Comparison of ENCODE assay signal across 8 cellular contexts in the genomic region with DNA sequence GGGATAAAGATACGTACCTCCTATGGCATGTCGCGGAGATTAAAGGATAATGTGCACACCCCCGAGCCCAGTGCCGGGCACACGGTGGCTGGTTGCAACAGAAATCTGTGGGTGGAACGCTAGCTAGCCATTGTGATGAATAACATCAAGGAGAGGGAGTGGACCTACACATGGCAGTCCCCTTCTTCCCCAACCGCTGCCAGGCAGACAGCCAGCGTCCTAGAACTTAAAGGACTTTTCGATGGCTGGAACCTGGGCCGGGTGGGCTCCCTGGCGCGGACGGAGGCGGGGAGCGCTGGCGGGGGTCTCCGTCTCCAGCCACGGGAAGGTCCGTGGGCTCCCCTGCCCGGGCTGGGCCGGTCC.
DNase-seq lines count a peak whose midpoint lies in the region; TF ChIP-seq lines count a peak whose summit lies in the region.

No MANE protein-coding gene starts in this region.

- peaks cover 37% of the 10 kb centered on the region for H3K4me1 Mint-ChIP-seq in nephron progenitor cell

- H3K4me3 ChIP-seq in endocrine pancreas (ENCODE audit: control insufficient read depth, insufficient read depth, low read length) = peak overlapping the region; percentile 31

- DNase-seq in GM03348 (ENCODE audit: low spot score) (peak; percentile 50), NCI-H146 treated with DMSO at 0.1 percent for 48 hours (lab: John Stamatoyannopoulos, UW; ENCODE audit: unreplicated experiment) (peak; percentile 48), nephron progenitor cell (no peak), HK-2 (ENCODE audit: unreplicated experiment) (no peak), GM19240 (ENCODE audit: insufficient read length, low spot score) (no peak), NCI-H2081 (lab: John Stamatoyannopoulos, UW) (no peak)
- no peak for DNase-seq in stimulated activated naive CD4-positive, alpha-beta T cell treated with Interleukin-2 at 50 U/mL for 16 hours (lab: John Stamatoyannopoulos, UW)

- H3K9me3 Mint-ChIP-seq in nephron progenitor cell = no peaks in the 10 kb centered on the region

- peaks cover 3% of the 10 kb centered on the region for H3K36me3 Mint-ChIP-seq in nephron progenitor cell (ENCODE audit: low read depth)

- H3K27me3 ChIP-seq in endocrine pancreas (ENCODE audit: control insufficient read depth, insufficient read depth, low read length) = no peaks in the 10 kb centered on the region

- no peaks in the 10 kb centered on the region for H3K36me3 ChIP-seq in endocrine pancreas (ENCODE audit: control insufficient read depth, insufficient read depth, low read length)

- no peak for TF ChIP-seq CTCF in nephron progenitor cell (IDR thresholded peaks at IDR 0.05)

- no peak overlapping the region for H3K9ac ChIP-seq in endocrine pancreas (ENCODE audit: control insufficient read depth, insufficient read depth, low read length)

- H3K9me3 ChIP-seq in endocrine pancreas (ENCODE audit: control insufficient read depth, low read length) = no peaks in the 10 kb centered on the region

- H3K4me3 Mint-ChIP-seq in nephron progenitor cell = peak overlapping the region; percentile 94

- H3K27me3 Mint-ChIP-seq in nephron progenitor cell (ENCODE audit: low read depth, poor library complexity) = peaks cover 16% of the 10 kb centered on the region

- H3K4me1 ChIP-seq in endocrine pancreas (ENCODE audit: control insufficient read depth, insufficient read depth, low read length) = no peaks in the 10 kb centered on the region

- no peak overlapping the region for H3K27ac Mint-ChIP-seq in nephron progenitor cell

Comparison
In these comparisons a context has a peak if more than half of its experiments do, and no peak if none do; other contexts are left out.
1. DNase-seq: peak in GM03348 (single experiment) and NCI-H146 treated with DMSO at 0.1 percent for 48 hours (single experiment); none in nephron progenitor cell (single experiment), HK-2 (single experiment), stimulated activated naive CD4-positive, alpha-beta T cell treated with Interleukin-2 at 50 U/mL for 16 hours (single experiment), GM19240 (single experiment) and NCI-H2081 (0 of 2).